ENCODE assay signal across 8 cellular contexts in genomic region chr17:63915743-63916142, GRCh38.
DNase-seq lines count a peak whose midpoint lies in the region; ATAC-seq lines count a peak whose summit lies in the region.
"Not testable (repeated sequence)": the region's sequence is repeated elsewhere in the genome, so short reads cannot be mapped to it uniquely, and the experiment has no call there.

No MANE protein-coding gene starts in this region.

- peak; percentile 43 for ATAC-seq in GM18498 (IDR thresholded peaks at IDR 0.05; ENCODE audit: unreplicated experiment)
- peak; percentile 72 for ATAC-seq in GM21447 (IDR thresholded peaks at IDR 0.05; ENCODE audit: unreplicated experiment)
- peak; percentile 62 for ATAC-seq in HG03159 (IDR thresholded peaks at IDR 0.05; ENCODE audit: unreplicated experiment)
- peak; percentile 73 for ATAC-seq in stimulated activated memory B cell treated with anti-CD40 and anti-IgM and Interleukin-4, amounts not matched to agents 10 μg/mL and 1 μg/mL and 100 μg/mL, for 72 hours

- intact Hi-C loops in dendritic cell treated with granulocyte-macrophage colony-stimulating factor and Interleukin-4, amounts not matched to agents 40 ng/mL and 50 ng/mL, for 4 days (cut with micrococcal nuclease), result loop anchor here (5.0 kb wide), 1 partner anchor 217 kb away; the partner anchor contains the start of gene ERN1

- not testable (repeated sequence) for H3K9me3 ChIP-seq in BLaER1

- H3K27me3 Mint-ChIP-seq in dendritic cell treated with granulocyte-macrophage colony-stimulating factor and Interleukin-4, amounts not matched to agents 40 ng/mL and 50 ng/mL, for 4 days, result peaks cover 21% of the 10 kb centered on the region
- H3K27me3 Mint-ChIP-seq in stimulated activated memory B cell treated with anti-CD40 and anti-IgM and Interleukin-4, amounts not matched to agents 10 μg/mL and 1 μg/mL and 100 μg/mL, for 72 hours, result not testable (repeated sequence)

- not testable (repeated sequence) for H3K36me3 ChIP-seq in BLaER1

- peaks cover 21% of the 10 kb centered on the region for H3K4me1 Mint-ChIP-seq in dendritic cell treated with granulocyte-macrophage colony-stimulating factor and Interleukin-4, amounts not matched to agents 40 ng/mL and 50 ng/mL, for 4 days (ENCODE audit: low read depth)
- peaks cover 68% of the 10 kb centered on the region for H3K4me1 Mint-ChIP-seq in stimulated activated memory B cell treated with anti-CD40 and anti-IgM and Interleukin-4, amounts not matched to agents 10 μg/mL and 1 μg/mL and 100 μg/mL, for 72 hours

- H3K4me1 ChIP-seq in BLaER1, result peaks cover 73% of the 10 kb centered on the region

- H3K4me3 ChIP-seq in BLaER1, result not testable (repeated sequence)

- not testable (repeated sequence) for H4K20me1 ChIP-seq in BLaER1

- peak overlapping the region; percentile 41; the same call in 1 of the 2 replicates for H3K9ac ChIP-seq in BLaER1

- not testable (repeated sequence) for H3K9me3 Mint-ChIP-seq in dendritic cell treated with granulocyte-macrophage colony-stimulating factor and Interleukin-4, amounts not matched to agents 40 ng/mL and 50 ng/mL, for 4 days; stimulated activated memory B cell treated with anti-CD40 and anti-IgM and Interleukin-4, amounts not matched to agents 10 μg/mL and 1 μg/mL and 100 μg/mL, for 72 hours

- peak overlapping the region; percentile 81 for H3K4me2 ChIP-seq in BLaER1

- peak overlapping the region; percentile 49 for H3K27ac ChIP-seq in BLaER1

- DNase-seq in MV-4-11 (lab: John Stamatoyannopoulos, UW) (peak; percentile 50), RPMI8226 (peak; percentile 26)

- not testable (repeated sequence) for H3K27me3 ChIP-seq in BLaER1

- peak overlapping the region; percentile 47 for H3K4me3 Mint-ChIP-seq in dendritic cell treated with granulocyte-macrophage colony-stimulating factor and Interleukin-4, amounts not matched to agents 40 ng/mL and 50 ng/mL, for 4 days
- H3K4me3 Mint-ChIP-seq in stimulated activated memory B cell treated with anti-CD40 and anti-IgM and Interleukin-4, amounts not matched to agents 10 μg/mL and 1 μg/mL and 100 μg/mL, for 72 hours, result peak overlapping the region; percentile 68

- H3K36me3 Mint-ChIP-seq in dendritic cell treated with granulocyte-macrophage colony-stimulating factor and Interleukin-4, amounts not matched to agents 40 ng/mL and 50 ng/mL, for 4 days (ENCODE audit: low read depth); stimulated activated memory B cell treated with anti-CD40 and anti-IgM and Interleukin-4, amounts not matched to agents 10 μg/mL and 1 μg/mL and 100 μg/mL, for 72 hours: not testable (repeated sequence)

- peak overlapping the region; percentile 45 for H3K27ac Mint-ChIP-seq in dendritic cell treated with granulocyte-macrophage colony-stimulating factor and Interleukin-4, amounts not matched to agents 40 ng/mL and 50 ng/mL, for 4 days
- H3K27ac Mint-ChIP-seq in stimulated activated memory B cell treated with anti-CD40 and anti-IgM and Interleukin-4, amounts not matched to agents 10 μg/mL and 1 μg/mL and 100 μg/mL, for 72 hours, result peak overlapping the region; percentile 26
